ENCODE assay signal across 10 cellular contexts in genomic region chr15:73239564-73240208, GRCh38.
DNase-seq lines count a peak whose midpoint lies in the region; ATAC-seq and TF ChIP-seq lines count a peak whose summit lies in the region.
"Had no signal": no experiment of that assay in that cellular context is flagged by ENCODE, and none has a peak within 500 bp of the region (broad histone marks: within the 10 kb centered on the region; RNA-seq: fewer than 3 reads in every experiment).

No MANE protein-coding gene starts in this region.

- H3K27ac Mint-ChIP-seq in osteocyte (ENCODE audit: unreplicated experiment): no peak overlapping the region

- no peaks in the 10 kb centered on the region for H3K36me3 Mint-ChIP-seq in osteocyte (ENCODE audit: unreplicated experiment)

- H3K4me3 Mint-ChIP-seq in osteocyte (ENCODE audit: unreplicated experiment): no peak overlapping the region

- peaks cover 4% of the 10 kb centered on the region for H3K27me3 Mint-ChIP-seq in osteocyte (ENCODE audit: unreplicated experiment)

- ATAC-seq in HG03280 (IDR thresholded peaks at IDR 0.05; ENCODE audit: unreplicated experiment): no peak

- no peaks in the 10 kb centered on the region for H3K4me1 Mint-ChIP-seq in osteocyte (ENCODE audit: unreplicated experiment)

- DNase-seq in DMS53 (lab: John Stamatoyannopoulos, UW): peak; percentile 16
- DNase-seq in DMS53 treated with DMSO at 0.1 percent for 48 hours (lab: John Stamatoyannopoulos, UW; ENCODE audit: unreplicated experiment): no peak
- peak; percentile 42 for DNase-seq in NCI-H526 treated with DMSO at 0.1 percent for 48 hours (lab: John Stamatoyannopoulos, UW)
- DNase-seq in cerebellar cortex (ENCODE audit: low spot score): peak; percentile 24
- no peak for DNase-seq in osteocyte (ENCODE audit: extremely low spot score, unreplicated experiment)
- DNase-seq in HPDE6-E6E7 (ENCODE audit: extremely low spot score): no peak
- no peak for DNase-seq in activated CD4-positive, alpha-beta T cell treated with anti-CD3 and anti-CD28 coated beads for 1 hour
- DNase-seq: NCI-H1105 treated with DMSO at 0.1 percent for 48 hours, spleen had no signal

- TF ChIP-seq CTCF in osteocyte (IDR thresholded peaks at IDR 0.05): peak; percentile 29

- no peaks in the 10 kb centered on the region for H3K9me3 Mint-ChIP-seq in osteocyte (ENCODE audit: unreplicated experiment)

Comparison
In these comparisons a context has a peak if more than half of its experiments do, and no peak if none do; other contexts are left out.
1. DNase-seq: peak in DMS53 (single experiment), NCI-H526 treated with DMSO at 0.1 percent for 48 hours (single experiment) and cerebellar cortex (single experiment); none in DMS53 treated with DMSO at 0.1 percent for 48 hours (single experiment), osteocyte (single experiment), HPDE6-E6E7 (single experiment) and activated CD4-positive, alpha-beta T cell treated with anti-CD3 and anti-CD28 coated beads for 1 hour (single experiment).